Comparison of ENCODE assay signal across 20 cellular contexts in genomic region chr2:231160701-231161100, GRCh38. TPM values are rescaled to one million over a fixed set of nuclear protein-coding genes. Genes with fewer than 3 reads are reported as not detected.
DNase-seq lines count a peak whose midpoint lies in the region; TF ChIP-seq lines count a peak whose summit lies in the region.
"Had no signal": no experiment of that assay in that cellular context is flagged by ENCODE, and none has a peak within 500 bp of the region (broad histone marks: within the 10 kb centered on the region; RNA-seq: fewer than 3 reads in every experiment).

No MANE protein-coding gene starts in this region.

- H3K27me3 ChIP-seq in adipocyte (replicated peaks; ENCODE audit: control insufficient read depth, insufficient read depth, low read length) (no peaks in the 10 kb centered on the region), stomach (no peaks in the 10 kb centered on the region)
- H3K27me3 ChIP-seq: body of pancreas, neural progenitor cell had no signal

- no peak overlapping the region for H3K4me3 ChIP-seq in adipocyte (ENCODE audit: low read length)
- no peak overlapping the region for H3K4me3 ChIP-seq in fibroblast of the aortic adventitia (ENCODE audit: low read depth, low read length)
- H3K4me3 ChIP-seq in stomach: no peak overlapping the region
- H3K4me3 ChIP-seq: body of pancreas, neural progenitor cell had no signal

- H3K9me3 ChIP-seq in adipocyte (ENCODE audit: control insufficient read depth, low read length) (no peaks in the 10 kb centered on the region), stomach (no peaks in the 10 kb centered on the region)
- H3K9me3 ChIP-seq: body of pancreas had no signal

- H3K4me1 ChIP-seq in adipocyte (ENCODE audit: control insufficient read depth, insufficient read depth, low read length): peaks cover 49% of the 10 kb centered on the region
- H3K4me1 ChIP-seq in stomach: peaks cover 0 to 16% (median 13%) of the 10 kb centered on the region in 4 donors
- H3K4me1 ChIP-seq: body of pancreas, neural progenitor cell had no signal

- peak overlapping the region; percentile 80 for H3K9ac ChIP-seq in adipocyte (ENCODE audit: low read length)
- H3K9ac ChIP-seq: neural progenitor cell had no signal

- H3K36me3 Mint-ChIP-seq in HFFc6 (ENCODE audit: low read depth) (peaks cover 28% of the 10 kb centered on the region), immature natural killer cell (peaks cover 9 to 28% (median 11%) of the 10 kb centered on the region in 3 donors)

- DNase-seq in HFFc6 (no peak), adipocyte (ENCODE audit: low read depth) (peak; percentile 36), fibroblast of the aortic adventitia (ENCODE audit: low read depth) (peak; percentile 52), stomach (no peak), immature natural killer cell (no peak), NCI-H187 treated with DMSO at 0.1 percent for 48 hours (lab: John Stamatoyannopoulos, UW) (no peak)
- no peak for DNase-seq in activated effector memory CD4-positive, alpha-beta T cell treated with Interleukin-2 at 50 U/mL for 16 hours
- DNase-seq: activated CD4-positive, CD25-positive, alpha-beta regulatory T cell; activated CD8-positive, alpha-beta memory T cell treated with anti-CD3 and anti-CD28 coated beads, Interleukin-2, amount 10 ng/mL, durations not matched to agents 7 days and 5 days; body of pancreas; hypothalamus; NCI-H1694 treated with DMSO at 0.1 percent for 48 hours; NCI-H446; retina; SHP77 had no signal

- H3K27me3 Mint-ChIP-seq in HFFc6 (ENCODE audit: insufficient read depth): no peaks in the 10 kb centered on the region; the same call in 1 of the 2 replicates
- no peaks in the 10 kb centered on the region for H3K27me3 Mint-ChIP-seq in immature natural killer cell (ENCODE audit: low read depth in 3 of 3)
- H3K27me3 Mint-ChIP-seq: activated CD8-positive, alpha-beta memory T cell treated with anti-CD3 and anti-CD28 coated beads, Interleukin-2, amount 10 ng/mL, durations not matched to agents 7 days and 5 days; dendritic cell treated with granulocyte-macrophage colony-stimulating factor and Interleukin-4, amounts not matched to agents 40 ng/mL and 50 ng/mL, for 4 days had no signal

- peak overlapping the region in 4 of 5 donors; percentile 8 to 81 (median 72) for H3K27ac ChIP-seq in stomach
- H3K27ac ChIP-seq: body of pancreas, neural progenitor cell had no signal

- peak overlapping the region; percentile 95 for H3K27ac Mint-ChIP-seq in HFFc6
- H3K27ac Mint-ChIP-seq in immature natural killer cell: no peak overlapping the region

- H3K9me3 Mint-ChIP-seq in HFFc6 (no peaks in the 10 kb centered on the region), immature natural killer cell (no peaks in the 10 kb centered on the region)
- H3K9me3 Mint-ChIP-seq: dendritic cell treated with granulocyte-macrophage colony-stimulating factor and Interleukin-4, amounts not matched to agents 40 ng/mL and 50 ng/mL, for 4 days; mesothelial cell of epicardium; neural progenitor cell had no signal

- TF ChIP-seq EP300 in stomach (IDR thresholded peaks at IDR 0.05): no peak

- intact Hi-C loops in stomach (cut with DNase I; ENCODE audit: low total_unique reads): no loop called here

- H3K4me1 Mint-ChIP-seq in HFFc6 (ENCODE audit: low read depth): peaks cover 71% of the 10 kb centered on the region
- H3K4me1 Mint-ChIP-seq in immature natural killer cell: peaks cover 4 to 13% of the 10 kb centered on the region in 2 donors
- H3K4me1 Mint-ChIP-seq: neural progenitor cell had no signal

- no peak for TF ChIP-seq CTCF in HFFc6 (IDR thresholded peaks at IDR 0.05)
- TF ChIP-seq CTCF in fibroblast of the aortic adventitia (IDR thresholded peaks at IDR 0.05; ENCODE audit: insufficient read depth, low read length): no peak
- TF ChIP-seq CTCF in stomach (IDR thresholded peaks at IDR 0.05): no peak

- no peak for TF ChIP-seq POLR2A in stomach (IDR thresholded peaks at IDR 0.05)

- H3K4me3 Mint-ChIP-seq in HFFc6 (peak overlapping the region; percentile 57), immature natural killer cell (no peak overlapping the region)
- H3K4me3 Mint-ChIP-seq: activated CD8-positive, alpha-beta memory T cell treated with anti-CD3 and anti-CD28 coated beads, Interleukin-2, amount 10 ng/mL, durations not matched to agents 7 days and 5 days; dendritic cell treated with granulocyte-macrophage colony-stimulating factor and Interleukin-4, amounts not matched to agents 40 ng/mL and 50 ng/mL, for 4 days; mesothelial cell of epicardium; neural progenitor cell had no signal

- peaks cover 53% of the 10 kb centered on the region for H3K36me3 ChIP-seq in adipocyte (ENCODE audit: control insufficient read depth, insufficient read depth, low read length, severe bottlenecking)
- H3K36me3 ChIP-seq in stomach: peaks cover 3 to 39% (median 35%) of the 10 kb centered on the region in 4 donors
- H3K36me3 ChIP-seq: neural progenitor cell had no signal

- 92 to 99% (median 97%) methylated on average over 5 of the region's 5 CpGs for WGBS in stomach, 5 donors

RNA-seq across cellular contexts. Expression of gene HTR2B, which starts 35.9 kb away (rescaled TPM):
- total RNA-seq in HFFc6 (2021; fragmentation: NEBNext Ultra II Directional; extraction: Animal tissue kit (Norgen Biotek cat#: 25700)): under 1 TPM in 5 of 6 experiments, not detected in 1; 0.09 to 0.33 (median 0.26) TPM
- total RNA-seq in fibroblast of the aortic adventitia (ENCODE audit: low replicate concordance) (17.4 and 33.0 TPM in 2 replicates), stomach (10 to 100 TPM in 1 of 5 donors, 1 to 10 TPM in 2, under 1 TPM in 1, not detected in 1; 0.89 to 32.1 (median 4.7) TPM)
- polyA plus RNA-seq in stomach (under 1 TPM in 1 of 3 donors, not detected in 2; 0.35 TPM), immature natural killer cell (under 1 TPM in 1 of 3 donors, not detected in 2; 0.10 TPM)
- total RNA-seq: activated CD8-positive, alpha-beta memory T cell treated with anti-CD3 and anti-CD28 coated beads, Interleukin-2, amount 10 ng/mL, durations not matched to agents 7 days and 5 days; body of pancreas; HepG2; MCF 10A had no signal

RNA-seq across cellular contexts. Expression of gene ARMC9, which starts 37.7 kb away (rescaled TPM):
- 10 to 100 TPM; 49.3 to 93.2 (median 55.7) TPM for total RNA-seq in HFFc6 (2021; fragmentation: NEBNext Ultra II Directional; extraction: Animal tissue kit (Norgen Biotek cat#: 25700))
- total RNA-seq in fibroblast of the aortic adventitia (ENCODE audit: low replicate concordance) (94.4 and 97.4 TPM in 2 replicates), stomach (100 to 1,000 TPM in 1 of 5 donors, 10 to 100 TPM in 3, 1 to 10 TPM in 1; 4.6 to 114 (median 45.5) TPM)
- polyA plus RNA-seq in stomach (1 to 10 TPM; 4.5 to 4.9 (median 4.7) TPM), immature natural killer cell (1 to 10 TPM in 1 of 3 donors, under 1 TPM in 1, not detected in 1; 0.94 to 1.1 TPM)

Comparison
In these comparisons a context has a peak if more than half of its experiments do, and no peak if none do; other contexts are left out.
1. DNase-seq: peak in adipocyte (single experiment) and fibroblast of the aortic adventitia (single experiment); none in HFFc6 (single experiment), stomach (single experiment), activated effector memory CD4-positive, alpha-beta T cell treated with Interleukin-2 at 50 U/mL for 16 hours (single experiment), immature natural killer cell (0 of 3) and NCI-H187 treated with DMSO at 0.1 percent for 48 hours (single experiment).